ENCODE assay signal across 8 cellular contexts in the genomic region with DNA sequence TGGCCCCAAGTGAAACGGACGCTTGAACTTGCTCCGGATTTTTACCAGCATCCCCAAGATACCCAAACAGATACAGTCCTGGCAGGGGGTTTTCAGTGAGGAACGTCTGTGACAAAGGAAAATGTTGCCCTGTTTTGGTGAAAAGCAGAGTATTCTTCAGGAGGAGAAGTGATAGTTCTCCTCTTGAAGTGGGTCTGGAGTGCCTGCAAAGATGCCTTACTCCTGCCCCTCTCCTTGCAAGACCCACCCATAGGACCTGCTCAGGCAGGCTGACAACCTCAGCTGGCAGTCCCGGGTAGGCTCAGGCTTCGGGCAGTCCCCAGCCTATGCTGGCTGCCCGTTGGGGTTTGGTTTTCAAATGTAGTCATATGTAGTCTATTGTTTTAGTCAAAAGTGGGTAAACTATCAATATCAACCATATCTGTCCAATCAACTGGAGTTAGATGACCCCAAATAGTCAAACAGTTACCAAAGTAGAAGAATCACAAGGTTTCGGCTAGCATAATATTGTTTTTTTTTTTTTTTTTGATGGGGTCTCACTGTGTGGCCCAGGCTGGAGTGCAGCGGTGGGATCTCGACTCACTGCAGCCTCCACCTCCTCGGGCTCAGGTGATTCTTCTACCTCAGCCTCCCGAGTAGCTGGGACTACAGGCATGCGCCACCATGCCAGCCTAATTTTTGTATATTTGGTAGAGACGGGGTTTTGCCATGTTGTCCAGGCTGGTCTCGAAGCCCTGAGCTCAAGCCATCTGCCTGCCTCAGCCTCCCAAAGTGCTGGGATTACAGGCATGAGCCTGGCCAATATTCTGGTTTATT. TPM values are rescaled to one million over a fixed set of nuclear protein-coding genes. Genes with fewer than 3 reads are reported as not detected.
A peak's percentile ranks its signal among the peaks of the same experiment; 100 is the strongest.
DNase-seq lines count a peak whose midpoint lies in the region; ATAC-seq and TF ChIP-seq lines count a peak whose summit lies in the region.

No MANE protein-coding gene starts in this region.

- no peak for TF ChIP-seq CTCF in GM13976 (IDR thresholded peaks at IDR 0.05; ENCODE audit: borderline replicate concordance, control extremely low read depth, extremely low read depth, insufficient read depth, missing control alignments)

- H3K36me3 ChIP-seq in H7 (replicated peaks; ENCODE audit: control insufficient read depth, insufficient read depth, low read length) (peaks cover 2% of the 10 kb centered on the region; the same call in 1 of the 2 replicates), SJCRH30 (no peaks in the 10 kb centered on the region), neuron (ENCODE audit: insufficient read depth, low read length) (peaks cover 9% of the 10 kb centered on the region)

- ATAC-seq in HG02870 (IDR thresholded peaks at IDR 0.05; ENCODE audit: unreplicated experiment), result no peak

- in situ Hi-C loops in GM13976 (cut with MboI; ENCODE audit: low sequenced_read_pairs, unreplicated experiment), result no loop called here

- no peaks in the 10 kb centered on the region for H3K9me3 ChIP-seq in SJCRH30 (replicated peaks)
- H3K9me3 ChIP-seq in neuron (ENCODE audit: low read length), result no peaks in the 10 kb centered on the region

- H3K4me1 ChIP-seq in SJCRH30, result peaks cover 2% of the 10 kb centered on the region; the same call in 1 of the 2 replicates
- H3K4me1 ChIP-seq in neuron (ENCODE audit: insufficient read depth, low read length), result peaks cover 16% of the 10 kb centered on the region

- peak overlapping the region; percentile 88 for H2AFZ ChIP-seq in neuron (ENCODE audit: low read depth, low read length)

- peak overlapping the region; percentile 91 for H3K4me3 ChIP-seq in H7 (ENCODE audit: insufficient read depth, low read depth, low read length)
- peak overlapping the region; percentile 91 for H3K4me3 ChIP-seq in SJCRH30
- peak overlapping the region; percentile 82 for H3K4me3 ChIP-seq in neuron (ENCODE audit: low read length)

- DNase-seq in H7 (peak; percentile 58), SJCRH30 (no peak), dermis blood vessel endothelial cell (peak; percentile 30), NCI-H526 (lab: John Stamatoyannopoulos, UW) (no peak), cortex of kidney (lab: John Stamatoyannopoulos, UW) (no peak), GM13976 (ENCODE audit: low spot score) (no peak)

- H3K27me3 ChIP-seq in H7 (ENCODE audit: control insufficient read depth, insufficient read depth, low read length) (peaks cover 8% of the 10 kb centered on the region), SJCRH30 (peaks cover 19% of the 10 kb centered on the region), neuron (ENCODE audit: insufficient read depth, low read length) (peaks cover 14% of the 10 kb centered on the region)

- no peak overlapping the region for H3K27ac ChIP-seq in SJCRH30

RNA-seq across cellular contexts. Expression of gene ARL8A, which starts 1.0 kb away (rescaled TPM):
- total RNA-seq in H7 (2014; rRNA removed; shearing (Covaris generic)), result 50.3 and 55.1 TPM in 2 replicates
- 17.1 and 18.1 TPM in 2 replicates for total RNA-seq in SJCRH30 (2014; rRNA removed; shearing (Covaris generic))
- 32.7 and 40.5 TPM in 2 replicates for total RNA-seq in dermis blood vessel endothelial cell

RNA-seq across cellular contexts. Expression of gene PTPN7, which starts 14.9 kb away (rescaled TPM):
- total RNA-seq in H7 (2014; rRNA removed; shearing (Covaris generic)), result 0.24 and 0.55 TPM in 2 replicates
- 0.08 and 0.14 TPM in 2 replicates for total RNA-seq in SJCRH30 (2014; rRNA removed; shearing (Covaris generic))
- total RNA-seq in dermis blood vessel endothelial cell, result 0.09 and 0.68 TPM in 2 replicates

RNA-seq across cellular contexts. Expression of gene GPR37L1, which starts 22.8 kb away (rescaled TPM):
- total RNA-seq in H7 (2014; rRNA removed; shearing (Covaris generic)), result under 0.01 TPM in 1 of 2 replicates, not detected in the other
- 0.02 TPM in 1 of 2 replicates, not detected in the other for total RNA-seq in SJCRH30 (2014; rRNA removed; shearing (Covaris generic))
- under 0.01 TPM in 1 of 2 replicates, not detected in the other for total RNA-seq in dermis blood vessel endothelial cell

RNA-seq across cellular contexts. Expression of gene LGR6, which starts 48.1 kb away (rescaled TPM):
- 0.24 and 0.41 TPM in 2 replicates for total RNA-seq in H7 (2014; rRNA removed; shearing (Covaris generic))
- total RNA-seq in SJCRH30 (2014; rRNA removed; shearing (Covaris generic)), result not detected in 2 replicates
- total RNA-seq in dermis blood vessel endothelial cell, result not detected in 2 replicates

Comparison
In these comparisons a context has a peak if more than half of its experiments do, and no peak if none do; other contexts are left out.
1. DNase-seq: peak in H7 (single experiment) and dermis blood vessel endothelial cell (single experiment); none in SJCRH30 (0 of 2), NCI-H526 (0 of 2), cortex of kidney (single experiment) and GM13976 (single experiment).
2. Peak in every context shown above with its lines, with median percentiles within 50 percentile points of each other: H3K4me3 ChIP-seq.